ENCODE assay signal across 8 cellular contexts in genomic region chr3:52385157-52385556, GRCh38. TPM values are rescaled to one million over a fixed set of nuclear protein-coding genes. Genes with fewer than 3 reads are reported as not detected.
A peak's percentile ranks its signal among the peaks of the same experiment; 100 is the strongest.
DNase-seq lines count a peak whose midpoint lies in the region; ATAC-seq and TF ChIP-seq lines count a peak whose summit lies in the region.

No MANE protein-coding gene starts in this region.

- H3K36me3 ChIP-seq in BE2C: no peaks in the 10 kb centered on the region

- H3K4me3 ChIP-seq in BE2C (ENCODE audit: low read depth, low read length): no peak overlapping the region

- no peaks in the 10 kb centered on the region for H3K9me3 ChIP-seq in BE2C

- H3K4me1 ChIP-seq in BE2C: no peaks in the 10 kb centered on the region

- ATAC-seq in HG03354 (IDR thresholded peaks at IDR 0.05; ENCODE audit: poor library complexity, severe bottlenecking, unreplicated experiment) (no peak), GM19463 (IDR thresholded peaks at IDR 0.05; ENCODE audit: unreplicated experiment) (no peak), GM21367 (IDR thresholded peaks at IDR 0.05; ENCODE audit: unreplicated experiment) (no peak)

- peak; percentile 53 for TF ChIP-seq CTCF in BE2C (IDR thresholded peaks at IDR 0.05; ENCODE audit: low read depth, low read length)

- no peaks in the 10 kb centered on the region for H3K27me3 ChIP-seq in BE2C

- peak; percentile 46 for DNase-seq in BE2C
- DNase-seq in GM19240 (ENCODE audit: insufficient read length, low spot score): peak; percentile 49
- DNase-seq in RKO (ENCODE audit: low spot score): peak; percentile 23
- DNase-seq in fibroblast of the conjunctiva (ENCODE audit: low read depth): peak; percentile 4
- DNase-seq in DMS79 (lab: John Stamatoyannopoulos, UW): no peak

RNA-seq across cellular contexts. Expression of gene BAP1, which starts 24.7 kb away (rescaled TPM):
- 132 TPM for polyA plus RNA-seq in BE2C (2012; ENCODE audit: insufficient read depth, insufficient read length, low read depth)

RNA-seq across cellular contexts. Expression of gene PHF7, which starts 25.3 kb away (rescaled TPM):
- polyA plus RNA-seq in BE2C (2012; ENCODE audit: insufficient read depth, insufficient read length, low read depth): 1.3 TPM

RNA-seq across cellular contexts. Expression of gene SEMA3G, which starts 59.7 kb away (rescaled TPM):
- 19.0 TPM for polyA plus RNA-seq in BE2C (2012; ENCODE audit: insufficient read depth, insufficient read length, low read depth)
